In genomic region chr2:113602869-113603466, GRCh38 we compare ENCODE assay signal across 1 cellular context.
A peak's percentile ranks its signal among the peaks of the same experiment; 100 is the strongest.
TF ChIP-seq lines count a peak whose summit lies in the region.

No MANE protein-coding gene starts in this region.

TF ChIP-seq in GM12878, 131 proteins besides CTCF, POLR2A, EP300 and RAD21 (continued from another document):
- TF ChIP-seq EZH2 (IDR thresholded peaks at IDR 0.05; ENCODE audit: borderline replicate concordance, control insufficient read depth, low read depth, low read length) (no peak), NR2C1 (IDR thresholded peaks at IDR 0.05) (peak; percentile 91), BCLAF1 (IDR thresholded peaks at IDR 0.05) (no peak), SP1 (IDR thresholded peaks at IDR 0.05; ENCODE audit: low read depth, low read length) (no peak), NR2F1 (conservative IDR thresholded peaks at IDR 0.05) (peak; percentile 93), PAX5 (IDR thresholded peaks at IDR 0.05; ENCODE audit: borderline replicate concordance, low read depth, low read length) (no peak), NFIC (IDR thresholded peaks at IDR 0.05; ENCODE audit: low read depth, low read length) (no peak), DPF2 (IDR thresholded peaks at IDR 0.05) (no peak), HCFC1 (IDR thresholded peaks at IDR 0.05; ENCODE audit: low read length) (no peak), SREBF1 (IDR thresholded peaks at IDR 0.05; ENCODE audit: low read length) (0 out of 2 replicates have a peak, but pooled peaks have one; percentile 21), TAF1 (IDR thresholded peaks at IDR 0.05; ENCODE audit: borderline replicate concordance, low read depth, low read length) (no peak)
